8 cellular contexts compared by ENCODE assay signal in genomic region chr10:29635711-29636144, GRCh38.
A peak's percentile ranks its signal among the peaks of the same experiment; 100 is the strongest.
DNase-seq lines count a peak whose midpoint lies in the region; ATAC-seq and TF ChIP-seq lines count a peak whose summit lies in the region.

No MANE protein-coding gene starts in this region.

- H3K27me3 Mint-ChIP-seq in effector memory CD8-positive, alpha-beta T cell: no peaks in the 10 kb centered on the region
- H3K27me3 Mint-ChIP-seq in nephron (ENCODE audit: low read depth): no peaks in the 10 kb centered on the region

- peak overlapping the region; percentile 72 to 87 for H3K27ac Mint-ChIP-seq in effector memory CD8-positive, alpha-beta T cell
- peak overlapping the region; percentile 94 to 96 (median 94) for H3K27ac Mint-ChIP-seq in nephron

- ATAC-seq in effector memory CD8-positive, alpha-beta T cell (replicated peaks): peak; percentile 65
- ATAC-seq in HG02588 (IDR thresholded peaks at IDR 0.05; ENCODE audit: unreplicated experiment) (no peak), GM19455 (IDR thresholded peaks at IDR 0.05; ENCODE audit: unreplicated experiment) (no peak)

- no peak for TF ChIP-seq CTCF in nephron (IDR thresholded peaks at IDR 0.05; ENCODE audit: unreplicated experiment in 3 of 3)

- H3K36me3 Mint-ChIP-seq in effector memory CD8-positive, alpha-beta T cell (ENCODE audit: insufficient read depth): peaks cover 13% of the 10 kb centered on the region
- H3K36me3 Mint-ChIP-seq in nephron (ENCODE audit: low read depth): peaks cover 28% of the 10 kb centered on the region

- H3K4me1 Mint-ChIP-seq in effector memory CD8-positive, alpha-beta T cell (ENCODE audit: low read depth in 2 of 2): peaks cover 39 to 43% of the 10 kb centered on the region in 2 donors
- peaks cover 46% of the 10 kb centered on the region for H3K4me1 Mint-ChIP-seq in nephron

- DNase-seq in activated gamma-delta T cell treated with Interleukin-2 at 50 U/mL for 16 hours: peak; percentile 22
- DNase-seq in activated gamma-delta T cell (lab: John Stamatoyannopoulos, UW): no peak
- peak; percentile 72 for DNase-seq in NCI-H146 treated with DMSO at 0.1 percent for 48 hours (lab: John Stamatoyannopoulos, UW; ENCODE audit: unreplicated experiment)
- peak; percentile 15 to 41 (median 34) for DNase-seq in effector memory CD8-positive, alpha-beta T cell
- no peak for DNase-seq in OCI-M1 (lab: John Stamatoyannopoulos, UW)

- peak overlapping the region; percentile 75 to 81 for H3K4me3 Mint-ChIP-seq in effector memory CD8-positive, alpha-beta T cell
- H3K4me3 Mint-ChIP-seq in nephron: peak overlapping the region; percentile 50 to 90 (median 79)

- H3K9me3 Mint-ChIP-seq in effector memory CD8-positive, alpha-beta T cell: no peaks in the 10 kb centered on the region
- H3K9me3 Mint-ChIP-seq in nephron: no peaks in the 10 kb centered on the region

Comparison
In these comparisons a context has a peak if more than half of its experiments do, and no peak if none do; other contexts are left out.
1. DNase-seq: peak in activated gamma-delta T cell treated with Interleukin-2 at 50 U/mL for 16 hours (single experiment), NCI-H146 treated with DMSO at 0.1 percent for 48 hours (single experiment) and effector memory CD8-positive, alpha-beta T cell (3 of 3); none in activated gamma-delta T cell (single experiment) and OCI-M1 (single experiment).